1 cellular context compared by ENCODE assay signal in the genomic region with DNA sequence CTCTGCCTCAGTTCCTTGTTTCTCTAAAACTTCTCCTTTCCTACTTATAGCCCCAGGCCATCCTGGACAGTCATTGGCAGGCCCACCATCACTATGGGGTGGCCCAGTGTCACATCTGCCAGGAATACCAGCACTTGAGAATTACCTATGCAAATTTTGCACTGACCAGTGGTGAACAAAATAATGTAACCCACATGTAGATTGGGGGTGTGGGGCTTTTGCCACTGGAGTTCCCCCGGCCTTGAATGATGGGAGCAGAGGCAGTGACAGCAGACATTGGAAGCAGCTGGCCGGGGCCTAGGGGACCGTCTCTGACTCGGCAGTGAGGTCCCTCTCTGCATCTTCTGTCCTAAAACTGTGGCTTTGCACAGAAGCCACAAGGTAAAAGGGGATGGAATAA.
TF ChIP-seq lines count a peak whose summit lies in the region.

No MANE protein-coding gene starts in this region.

TF ChIP-seq in GM12878, 131 proteins besides CTCF, POLR2A, EP300 and RAD21 (continued from another document):
- TF ChIP-seq RELB (IDR thresholded peaks at IDR 0.05; ENCODE audit: low read depth): peak; percentile 29; the same call in 1 of the 2 replicates
- TF ChIP-seq, protein P1, sequence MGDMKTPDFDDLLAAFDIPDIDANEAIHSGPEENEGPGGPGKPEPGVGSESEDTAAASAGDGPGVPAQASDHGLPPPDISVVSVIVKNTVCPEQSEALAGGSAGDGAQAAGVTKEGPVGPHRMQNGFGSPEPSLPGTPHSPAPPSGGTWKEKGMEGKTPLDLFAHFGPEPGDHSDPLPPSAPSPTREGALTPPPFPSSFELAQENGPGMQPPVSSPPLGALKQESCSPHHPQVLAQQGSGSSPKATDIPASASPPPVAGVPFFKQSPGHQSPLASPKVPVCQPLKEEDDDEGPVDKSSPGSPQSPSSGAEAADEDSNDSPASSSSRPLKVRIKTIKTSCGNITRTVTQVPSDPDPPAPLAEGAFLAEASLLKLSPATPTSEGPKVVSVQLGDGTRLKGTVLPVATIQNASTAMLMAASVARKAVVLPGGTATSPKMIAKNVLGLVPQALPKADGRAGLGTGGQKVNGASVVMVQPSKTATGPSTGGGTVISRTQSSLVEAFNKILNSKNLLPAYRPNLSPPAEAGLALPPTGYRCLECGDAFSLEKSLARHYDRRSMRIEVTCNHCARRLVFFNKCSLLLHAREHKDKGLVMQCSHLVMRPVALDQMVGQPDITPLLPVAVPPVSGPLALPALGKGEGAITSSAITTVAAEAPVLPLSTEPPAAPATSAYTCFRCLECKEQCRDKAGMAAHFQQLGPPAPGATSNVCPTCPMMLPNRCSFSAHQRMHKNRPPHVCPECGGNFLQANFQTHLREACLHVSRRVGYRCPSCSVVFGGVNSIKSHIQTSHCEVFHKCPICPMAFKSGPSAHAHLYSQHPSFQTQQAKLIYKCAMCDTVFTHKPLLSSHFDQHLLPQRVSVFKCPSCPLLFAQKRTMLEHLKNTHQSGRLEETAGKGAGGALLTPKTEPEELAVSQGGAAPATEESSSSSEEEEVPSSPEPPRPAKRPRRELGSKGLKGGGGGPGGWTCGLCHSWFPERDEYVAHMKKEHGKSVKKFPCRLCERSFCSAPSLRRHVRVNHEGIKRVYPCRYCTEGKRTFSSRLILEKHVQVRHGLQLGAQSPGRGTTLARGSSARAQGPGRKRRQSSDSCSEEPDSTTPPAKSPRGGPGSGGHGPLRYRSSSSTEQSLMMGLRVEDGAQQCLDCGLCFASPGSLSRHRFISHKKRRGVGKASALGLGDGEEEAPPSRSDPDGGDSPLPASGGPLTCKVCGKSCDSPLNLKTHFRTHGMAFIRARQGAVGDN (IDR thresholded peaks at IDR 0.05): 0 out of 2 replicates have a peak, but pooled peaks have one; percentile 35
- TF ChIP-seq REST (IDR thresholded peaks at IDR 0.05; ENCODE audit: low read depth, low read length): no peak
